ENCODE assay signal across 8 cellular contexts in the genomic region with DNA sequence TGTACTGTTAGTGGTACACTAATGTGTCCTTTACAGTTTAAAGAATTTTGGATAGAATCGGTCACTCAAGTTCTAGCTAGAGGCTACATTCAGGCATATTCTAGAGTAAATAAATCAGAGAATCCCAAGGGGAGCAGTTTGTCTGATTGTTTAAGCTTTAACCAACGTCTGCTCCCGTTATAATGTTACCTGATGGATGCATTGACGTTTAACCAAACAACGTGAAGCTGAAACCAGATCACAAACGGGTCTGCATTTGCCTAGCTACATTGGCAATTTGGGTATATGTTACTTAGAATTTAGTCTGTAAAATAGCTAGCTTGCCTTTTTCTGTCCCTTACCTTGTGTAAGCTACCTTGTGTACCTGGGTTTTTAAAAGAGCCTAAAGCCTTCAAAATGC. TPM values are rescaled to one million over a fixed set of nuclear protein-coding genes. Genes with fewer than 3 reads are reported as not detected.
DNase-seq lines count a peak whose midpoint lies in the region; ATAC-seq and TF ChIP-seq lines count a peak whose summit lies in the region.

No MANE protein-coding gene starts in this region.

- H3K4me1 ChIP-seq in SJCRH30, result no peaks in the 10 kb centered on the region

- H3K9me3 Mint-ChIP-seq in stimulated activated memory B cell treated with anti-CD40 and anti-IgM and Interleukin-4, amounts not matched to agents 10 μg/mL and 1 μg/mL and 100 μg/mL, for 72 hours, result peaks cover 5% of the 10 kb centered on the region

- peak overlapping the region; percentile 98 for H3K27ac Mint-ChIP-seq in stimulated activated memory B cell treated with anti-CD40 and anti-IgM and Interleukin-4, amounts not matched to agents 10 μg/mL and 1 μg/mL and 100 μg/mL, for 72 hours

- H3K4me1 Mint-ChIP-seq in stimulated activated memory B cell treated with anti-CD40 and anti-IgM and Interleukin-4, amounts not matched to agents 10 μg/mL and 1 μg/mL and 100 μg/mL, for 72 hours, result peaks cover 45% of the 10 kb centered on the region

- H3K27ac ChIP-seq in SJCRH30, result no peak overlapping the region; the same call in 1 of the 2 replicates

- H3K4me3 Mint-ChIP-seq in stimulated activated memory B cell treated with anti-CD40 and anti-IgM and Interleukin-4, amounts not matched to agents 10 μg/mL and 1 μg/mL and 100 μg/mL, for 72 hours, result peak overlapping the region; percentile 97

- no peaks in the 10 kb centered on the region for H3K27me3 Mint-ChIP-seq in stimulated activated memory B cell treated with anti-CD40 and anti-IgM and Interleukin-4, amounts not matched to agents 10 μg/mL and 1 μg/mL and 100 μg/mL, for 72 hours

- no peak for ATAC-seq in stimulated activated memory B cell treated with anti-CD40 and anti-IgM and Interleukin-4, amounts not matched to agents 10 μg/mL and 1 μg/mL and 100 μg/mL, for 72 hours
- no peak for ATAC-seq in HG03432 (IDR thresholded peaks at IDR 0.05; ENCODE audit: unreplicated experiment)

- H3K4me3 ChIP-seq in SJCRH30, result peak overlapping the region; percentile 88
- peak overlapping the region; percentile 92 for H3K4me3 ChIP-seq in fibroblast of villous mesenchyme (ENCODE audit: low read depth, low read length)

- TF ChIP-seq CTCF in fibroblast of villous mesenchyme (IDR thresholded peaks at IDR 0.05; ENCODE audit: insufficient read depth, low read depth, low read length) (no peak), GM20000 (IDR thresholded peaks at IDR 0.05; ENCODE audit: extremely low read depth, missing control alignments) (no peak)

- H3K36me3 Mint-ChIP-seq in stimulated activated memory B cell treated with anti-CD40 and anti-IgM and Interleukin-4, amounts not matched to agents 10 μg/mL and 1 μg/mL and 100 μg/mL, for 72 hours, result peaks cover 25% of the 10 kb centered on the region

- DNase-seq in NCI-H345 (lab: John Stamatoyannopoulos, UW) (peak; percentile 8), NCI-H345 treated with DMSO at 0.1 percent for 48 hours (lab: John Stamatoyannopoulos, UW; ENCODE audit: unreplicated experiment) (no peak), SJCRH30 (no peak), fibroblast of villous mesenchyme (ENCODE audit: low read depth) (no peak), GM20000 (ENCODE audit: low spot score) (no peak)
- DNase-seq in activated CD4-positive, CD25-positive, alpha-beta regulatory T cell (lab: John Stamatoyannopoulos, UW), result no peak

- H3K27me3 ChIP-seq in SJCRH30, result no peaks in the 10 kb centered on the region

- no peaks in the 10 kb centered on the region; the same call in 1 of the 2 replicates for H3K9me3 ChIP-seq in SJCRH30 (replicated peaks)

- H3K36me3 ChIP-seq in SJCRH30, result peaks cover 5% of the 10 kb centered on the region; the same call in 1 of the 2 replicates

RNA-seq across cellular contexts. Expression of a gene that starts 1.6 kb away (rescaled TPM):
- total RNA-seq in SJCRH30 (2014; rRNA removed; shearing (Covaris generic)), result 21.9 and 26.4 TPM in 2 replicates
- 22.9 and 25.9 TPM in 2 replicates for total RNA-seq in fibroblast of villous mesenchyme
